In the genomic region with DNA sequence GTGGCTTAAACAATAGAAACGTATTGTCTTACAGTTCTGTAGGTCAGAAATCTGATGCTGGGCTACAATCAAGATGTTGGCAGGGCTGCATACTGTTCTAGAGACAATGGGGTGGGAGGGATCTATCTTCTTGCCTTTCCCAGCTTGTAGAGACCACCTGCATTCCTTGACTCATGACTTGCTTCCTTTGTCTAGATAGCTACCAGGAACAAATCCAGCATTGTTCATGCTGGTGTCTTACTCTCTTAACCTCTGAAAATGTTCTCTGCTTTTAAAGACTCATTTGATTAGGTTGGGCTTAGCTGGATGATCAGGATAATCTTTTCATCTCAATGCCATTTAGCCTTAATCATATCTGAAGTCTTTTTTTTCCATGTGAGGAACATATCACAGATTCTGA, we compare ENCODE assay signal across 18 cellular contexts.
"Had no signal": no experiment of that assay in that cellular context is flagged by ENCODE, and none has a peak within 500 bp of the region (broad histone marks: within the 10 kb centered on the region; RNA-seq: fewer than 3 reads in every experiment).

No MANE protein-coding gene starts in this region.

- H3K4me1 ChIP-seq: ascending aorta, testis, upper lobe of right lung had no signal

- DNase-seq: activated CD4-positive, alpha-beta memory T cell treated with anti-CD3 and anti-CD28 coated beads for 36 hours; activated CD4-positive, CD25-positive, alpha-beta regulatory T cell treated with anti-CD3 and anti-CD28 coated beads, Interleukin-2, amount 50 U/mL, for 72 hours; activated gamma-delta T cell treated with Interleukin-2 at 50 U/mL for 16 hours; activated naive CD8-positive, alpha-beta T cell treated with anti-CD3 and anti-CD28 coated beads, Interleukin-2, amount 10 ng/mL, durations not matched to agents 7 days and 5 days; activated T-cell treated with anti-CD3 and anti-CD28 coated beads, Interleukin-2, amount 50 U/mL, for 72 hours; effector memory CD8-positive, alpha-beta T cell; glutamatergic neuron; ovary; stimulated activated CD4-positive, alpha-beta T cell treated with anti-CD3 and anti-CD28 coated beads, Interleukin-12 subunit alpha, Interleukin-12 subunit beta, amount 100 ng/mL, for 4 hours; stimulated activated CD4-positive, alpha-beta T cell treated with anti-CD3 and anti-CD28 coated beads, Interleukin-4, amount 100 ng/mL, for 1 hour; stimulated activated CD8-positive, alpha-beta memory T cell treated with anti-CD3 and anti-CD28 coated beads, Interleukin-4, amount 100 ng/mL, for 48 hours; stimulated activated naive CD8-positive, alpha-beta T cell treated with anti-CD3 and anti-CD28 coated beads, Interleukin-15, amount 100 ng/mL, for 72 hours; SW 1271; testis; upper lobe of right lung had no signal

- H3K9me3 ChIP-seq: ascending aorta, ovary, testis, upper lobe of right lung had no signal

- ATAC-seq: activated T-cell treated with anti-CD3 and anti-CD28 coated beads, Interleukin-2, amount 50 U/mL, for 72 hours; effector memory CD8-positive, alpha-beta T cell; left lobe of liver; stimulated activated naive CD8-positive, alpha-beta T cell treated with anti-CD3 and anti-CD28 coated beads, Interleukin-15, amount 100 ng/mL, for 72 hours; upper lobe of right lung had no signal

- H3K4me3 ChIP-seq: ascending aorta, coronary artery, ovary, testis, upper lobe of right lung had no signal

- H3K27me3 ChIP-seq: ascending aorta, ovary, testis, upper lobe of right lung had no signal

- H3K27ac ChIP-seq: ascending aorta, coronary artery, ovary, testis, upper lobe of right lung had no signal

- H3K36me3 ChIP-seq: ascending aorta, ovary, upper lobe of right lung had no signal
